Comparison of ENCODE assay signal across 8 cellular contexts in genomic region chr20:4956200-4956810, GRCh38. TPM values are rescaled to one million over a fixed set of nuclear protein-coding genes. Genes with fewer than 3 reads are reported as not detected.
DNase-seq lines count a peak whose midpoint lies in the region; ATAC-seq, FAIRE-seq and TF ChIP-seq lines count a peak whose summit lies in the region.

No MANE protein-coding gene starts in this region.

- WGBS in GM23248 (ENCODE audit: low coverage in 1 of 2, low lambda C conversion rate in 2 of 2, missing lambda C conversion rate in 2 of 2), 2 experiments = 35 to 43% methylated on average over 3 of the region's 3 CpGs
- 53 to 56% methylated on average over 3 of the region's 3 CpGs for WGBS in tibial nerve, 2 donors

- DNase-seq in AML-193 (lab: John Stamatoyannopoulos, UW) (peak; percentile 75 to 77), GM23248 (peak; percentile 71), NCI-H345 treated with DMSO at 0.1 percent for 48 hours (lab: John Stamatoyannopoulos, UW; ENCODE audit: unreplicated experiment) (peak; percentile 66), astrocyte of the cerebellum (ENCODE audit: low read depth) (no peak), tibial nerve (ENCODE audit: low spot score in 2 of 2) (no peak)

- FAIRE-seq in islet of Langerhans (lab: Jason Lieb, UNC) = peak; percentile 88

- ATAC-seq in HG02981 (IDR thresholded peaks at IDR 0.05; ENCODE audit: unreplicated experiment) = no peak
- no peak for ATAC-seq in GM21576 (IDR thresholded peaks at IDR 0.05; ENCODE audit: unreplicated experiment)

- no peak for TF ChIP-seq POLR2A in tibial nerve (IDR thresholded peaks at IDR 0.05)

- H3K27ac ChIP-seq in GM23248 (no peak overlapping the region), tibial nerve (no peak overlapping the region)

- H3K9me2 ChIP-seq in GM23248 (ENCODE audit: insufficient read depth) = no peaks in the 10 kb centered on the region

- H3K9ac ChIP-seq in GM23248 = no peak overlapping the region

- peaks cover 17% of the 10 kb centered on the region for H3F3A ChIP-seq in GM23248 (ENCODE audit: insufficient read depth)

- no peak overlapping the region for H2AFZ ChIP-seq in GM23248

- no peak overlapping the region for H3K4me2 ChIP-seq in GM23248 (ENCODE audit: unreplicated experiment)

- H4K20me1 ChIP-seq in GM23248 (ENCODE audit: insufficient read depth) = no peaks in the 10 kb centered on the region

- H3K4me3 ChIP-seq in GM23248 (no peak overlapping the region), astrocyte of the cerebellum (ENCODE audit: low read depth, low read length) (no peak overlapping the region), tibial nerve (no peak overlapping the region)

- 0 out of 2 replicates have a peak, but pooled peaks cover 7% of the 10 kb centered on the region for H3K4me1 ChIP-seq in GM23248 (ENCODE audit: insufficient read depth)
- peaks cover 0 to 5% (median 3%) of the 10 kb centered on the region in 4 donors for H3K4me1 ChIP-seq in tibial nerve

- in situ Hi-C loops in GM23248 (cut with MboI) = loop anchor here (25.0 kb wide), 1 partner anchor 344 kb away; no protein-coding TSS in a partner anchor
- in situ Hi-C loops in astrocyte of the cerebellum (cut with HindIII; ENCODE audit: low sequenced_read_pairs) = no loop called here

- H3K27me3 ChIP-seq in GM23248 (replicated peaks; ENCODE audit: insufficient read depth) = no peaks in the 10 kb centered on the region
- H3K27me3 ChIP-seq in tibial nerve = no peaks in the 10 kb centered on the region

- TF ChIP-seq EP300 in tibial nerve (IDR thresholded peaks at IDR 0.05) = no peak

- peak; percentile 68 for TF ChIP-seq CTCF in astrocyte of the cerebellum (IDR thresholded peaks at IDR 0.05; ENCODE audit: low read depth, low read length, missing control alignments)
- peak; percentile 71 to 86 (median 82) for TF ChIP-seq CTCF in tibial nerve (IDR thresholded peaks at IDR 0.05)

- H3K36me3 ChIP-seq in GM23248 (ENCODE audit: low read depth) = no peaks in the 10 kb centered on the region
- H3K36me3 ChIP-seq in tibial nerve = peaks cover 0 to 5% (median 0%) of the 10 kb centered on the region in 3 donors

- H3K9me3 ChIP-seq in GM23248 (ENCODE audit: low read depth) (no peaks in the 10 kb centered on the region), tibial nerve (no peaks in the 10 kb centered on the region)

- no peaks in the 10 kb centered on the region for H3K79me2 ChIP-seq in GM23248 (ENCODE audit: insufficient read depth)

RNA-seq across cellular contexts. Expression of gene SLC23A2, which starts 45.0 kb away (rescaled TPM):
- total RNA-seq in GM23248 (2014; rRNA removed; shearing (Covaris generic)) = 9.6 and 11.0 TPM in 2 replicates
- polyA plus RNA-seq in GM23248 (2016; fragmentation: Nextera tagmentation; extraction: Ambion mirVana) = 5.8 and 5.9 TPM in 2 replicates
- 10 to 100 TPM; 30.6 to 48.5 (median 40.6) TPM for total RNA-seq in tibial nerve

Comparison
In these comparisons a context has a peak if more than half of its experiments do, and no peak if none do; other contexts are left out.
1. DNase-seq: peak in AML-193 (2 of 2), GM23248 (single experiment) and NCI-H345 treated with DMSO at 0.1 percent for 48 hours (single experiment); none in astrocyte of the cerebellum (single experiment) and tibial nerve (0 of 2).